In genomic region chr2:63662028-63662804, GRCh38 we compare ENCODE assay signal across 16 cellular contexts.
"Had no signal": no experiment of that assay in that cellular context is flagged by ENCODE, and none has a peak within 500 bp of the region (broad histone marks: within the 10 kb centered on the region; RNA-seq: fewer than 3 reads in every experiment).

No MANE protein-coding gene starts in this region.

- H3K4me1 Mint-ChIP-seq: activated naive CD4-positive, alpha-beta T cell treated with anti-CD3 and anti-CD28 coated beads, Interleukin-2, amount 50 U/mL, for 24 hours; neural crest cell had no signal

- ATAC-seq: heart left ventricle, pancreas had no signal

- H3K4me1 ChIP-seq: left ventricle myocardium inferior, thyroid gland, uterus had no signal

- H3K4me3 ChIP-seq: dorsolateral prefrontal cortex, esophagus squamous epithelium, heart left ventricle, left ventricle myocardium inferior, pancreas, skin epidermis, thyroid gland, uterus had no signal

- H3K9me3 Mint-ChIP-seq: activated naive CD4-positive, alpha-beta T cell treated with anti-CD3 and anti-CD28 coated beads, Interleukin-2, amount 50 U/mL, for 24 hours; activated T-helper 2 cell treated with anti-CD3 and anti-CD28 coated beads, Interferon-gamma antibody, Interleukin-2, Interleukin-4, amounts not matched to agents 10 μg/mL and 5 μg/mL and 100 μg/mL, durations not matched to agents 14 hours and 24 hours and 36 hours; neural crest cell had no signal

- H3K27ac ChIP-seq: dorsolateral prefrontal cortex, esophagus squamous epithelium, heart left ventricle, left ventricle myocardium inferior, pancreas, thyroid gland, uterus had no signal

- H3K36me3 ChIP-seq: esophagus squamous epithelium, heart left ventricle, left ventricle myocardium inferior, pancreas, thyroid gland, uterus had no signal

- H3K4me3 Mint-ChIP-seq: activated naive CD4-positive, alpha-beta T cell treated with anti-CD3 and anti-CD28 coated beads, Interleukin-2, amount 50 U/mL, for 24 hours; neural crest cell had no signal

- FAIRE-seq: frontal cortex, pancreas, TTC549 had no signal

- DNase-seq: amniotic stem cell, dorsolateral prefrontal cortex, esophagus squamous epithelium, heart left ventricle, left ventricle myocardium inferior, pancreas, retina, T-helper 2 cell, thyroid gland, uterus had no signal

- H3K27ac Mint-ChIP-seq: activated naive CD4-positive, alpha-beta T cell treated with anti-CD3 and anti-CD28 coated beads, Interleukin-2, amount 50 U/mL, for 24 hours; activated T-helper 2 cell treated with anti-CD3 and anti-CD28 coated beads, Interferon-gamma antibody, Interleukin-2, Interleukin-4, amounts not matched to agents 10 μg/mL and 5 μg/mL and 100 μg/mL, durations not matched to agents 14 hours and 24 hours and 36 hours had no signal

- H3K36me3 Mint-ChIP-seq: activated naive CD4-positive, alpha-beta T cell treated with anti-CD3 and anti-CD28 coated beads, Interleukin-2, amount 50 U/mL, for 24 hours had no signal

- H3K9me3 ChIP-seq: esophagus squamous epithelium, heart left ventricle, left ventricle myocardium inferior, pancreas, thyroid gland, uterus had no signal

- H3K27me3 ChIP-seq: dorsolateral prefrontal cortex, esophagus squamous epithelium, heart left ventricle, pancreas, thyroid gland, uterus had no signal
